In the genomic region with DNA sequence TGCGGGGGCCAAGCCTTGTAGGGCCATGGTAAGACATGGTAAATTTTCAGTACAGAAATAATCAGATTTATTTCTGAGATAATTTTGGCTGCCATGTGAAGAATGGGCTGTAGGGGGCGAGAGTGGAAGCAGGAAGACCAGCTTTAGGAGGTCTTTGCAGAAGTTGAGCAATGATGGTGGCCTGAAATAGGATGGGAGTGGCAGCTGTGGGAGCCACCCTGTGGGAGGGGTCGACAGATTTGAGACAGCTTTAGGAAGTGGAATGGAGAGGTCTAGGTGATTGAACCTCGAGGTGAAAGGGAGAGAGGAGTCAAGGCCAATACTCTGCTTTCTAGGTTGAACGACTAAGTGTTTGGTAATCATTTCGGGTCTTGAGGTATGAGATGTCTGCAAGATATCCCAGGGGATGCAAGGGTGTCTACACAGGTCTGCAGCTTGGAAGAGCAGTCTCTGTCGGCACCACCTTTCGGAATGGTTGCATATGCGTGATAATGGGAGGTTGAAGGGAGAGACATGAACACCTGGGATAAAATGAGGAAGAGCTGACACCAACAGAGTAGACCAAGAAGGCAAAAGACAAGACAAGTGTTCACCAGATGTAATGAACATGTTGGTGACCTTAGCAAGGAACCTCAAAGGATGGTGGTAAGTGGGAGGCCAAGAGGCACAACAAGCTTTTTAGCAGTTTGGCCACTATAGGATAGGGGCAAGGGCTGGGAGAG, we compare ENCODE assay signal across 9 cellular contexts. TPM values are rescaled to one million over a fixed set of nuclear protein-coding genes. Genes with fewer than 3 reads are reported as not detected.
A peak's percentile ranks its signal among the peaks of the same experiment; 100 is the strongest.
DNase-seq lines count a peak whose midpoint lies in the region; ATAC-seq, FAIRE-seq and TF ChIP-seq lines count a peak whose summit lies in the region.
"Had no signal": no experiment of that assay in that cellular context is flagged by ENCODE, and none has a peak within 500 bp of the region (broad histone marks: within the 10 kb centered on the region; RNA-seq: fewer than 3 reads in every experiment).

No MANE protein-coding gene starts in this region.

- H3K4me1 Mint-ChIP-seq in mesothelial cell of epicardium: peaks cover 20% of the 10 kb centered on the region

- no peaks in the 10 kb centered on the region for H3K27me3 ChIP-seq in bronchial epithelial cell (ENCODE audit: control insufficient read depth, insufficient read depth, low read length)

- no peak overlapping the region for H3K4me3 ChIP-seq in bronchial epithelial cell (ENCODE audit: low read depth, low read length)

- ATAC-seq in GM18517 (IDR thresholded peaks at IDR 0.05; ENCODE audit: unreplicated experiment): no peak

- peaks cover 8% of the 10 kb centered on the region for H3K36me3 ChIP-seq in bronchial epithelial cell (ENCODE audit: control insufficient read depth, insufficient read depth, low read length)

- no peaks in the 10 kb centered on the region for H3K27me3 Mint-ChIP-seq in mesothelial cell of epicardium (ENCODE audit: low read depth)

- H3K27ac Mint-ChIP-seq in mesothelial cell of epicardium: peak overlapping the region; percentile 61

- DNase-seq in NCI-H345 (lab: John Stamatoyannopoulos, UW) (peak; percentile 42), NCI-H345 treated with DMSO at 0.1 percent for 48 hours (lab: John Stamatoyannopoulos, UW; ENCODE audit: unreplicated experiment) (no peak), Kasumi-1 (lab: John Stamatoyannopoulos, UW) (peak; percentile 83 to 88), SW 1271 (lab: John Stamatoyannopoulos, UW) (peak; percentile 46 to 60), bronchial epithelial cell (ENCODE audit: low read depth) (peak; percentile 37), mesothelial cell of epicardium (ENCODE audit: low spot score in 2 of 2, unreplicated experiment in 2 of 2) (peak in 1 of 2 experiments; percentile 47), OCI-M2 (lab: John Stamatoyannopoulos, UW; ENCODE audit: unreplicated experiment) (no peak)

- no peaks in the 10 kb centered on the region for H3K9me3 Mint-ChIP-seq in mesothelial cell of epicardium

- no peaks in the 10 kb centered on the region for H3K36me3 Mint-ChIP-seq in mesothelial cell of epicardium

- no peak for FAIRE-seq in bronchial epithelial cell (lab: Jason Lieb, UNC)

- no peak overlapping the region for H3K4me3 Mint-ChIP-seq in mesothelial cell of epicardium

- TF ChIP-seq CTCF in bronchial epithelial cell (IDR thresholded peaks at IDR 0.05; ENCODE audit: insufficient read depth, low read length, severe bottlenecking): peak; percentile 56
- TF ChIP-seq CTCF in mesothelial cell of epicardium (IDR thresholded peaks at IDR 0.05; ENCODE audit: unreplicated experiment): peak; percentile 84

RNA-seq across cellular contexts. Expression of a gene that starts 4.2 kb away (rescaled TPM):
- total RNA-seq in bronchial epithelial cell (32.4 and 46.3 TPM in 2 replicates), mesothelial cell of epicardium (132 to 143 TPM (median 137 TPM) in 3 replicates)

RNA-seq across cellular contexts. Expression of a gene that starts 15.6 kb away (rescaled TPM):
- total RNA-seq in bronchial epithelial cell: 22.9 and 36.1 TPM in 2 replicates
- 113 to 120 TPM (median 119 TPM) in 3 replicates for total RNA-seq in mesothelial cell of epicardium

RNA-seq across cellular contexts. Expression of a gene that starts 17.1 kb away (rescaled TPM):
- total RNA-seq in bronchial epithelial cell (20.3 and 25.6 TPM in 2 replicates), mesothelial cell of epicardium (35.7 to 39.0 TPM (median 37.0 TPM) in 3 replicates)

RNA-seq across cellular contexts. Expression of a gene that starts 33.4 kb away (rescaled TPM):
- total RNA-seq in bronchial epithelial cell: not detected in 2 replicates
- 0.14 to 0.16 TPM in 2 of 3 replicates, not detected in the other for total RNA-seq in mesothelial cell of epicardium
- total RNA-seq: subcutaneous adipose tissue had no signal

Comparison
In these comparisons a context has a peak if more than half of its experiments do, and no peak if none do; other contexts are left out.
1. DNase-seq: peak in NCI-H345 (single experiment), Kasumi-1 (2 of 2), SW 1271 (2 of 2) and bronchial epithelial cell (single experiment); none in NCI-H345 treated with DMSO at 0.1 percent for 48 hours (single experiment) and OCI-M2 (single experiment).